Comparison of ENCODE assay signal across 18 cellular contexts in genomic region chr9:338602-339001, GRCh38.
"Had no signal": no experiment of that assay in that cellular context is flagged by ENCODE, and none has a peak within 500 bp of the region (broad histone marks: within the 10 kb centered on the region; RNA-seq: fewer than 3 reads in every experiment).

No MANE protein-coding gene starts in this region.

- H3K36me3 Mint-ChIP-seq: brain had no signal

- H3K27ac Mint-ChIP-seq: activated naive CD8-positive, alpha-beta T cell treated with anti-CD3 and anti-CD28 coated beads, Interleukin-2, amount 10 ng/mL, durations not matched to agents 7 days and 5 days; activated T-helper 2 cell treated with anti-CD3 and anti-CD28 coated beads, Interferon-gamma antibody, Interleukin-2, Interleukin-4, amounts not matched to agents 10 μg/mL and 5 μg/mL and 100 μg/mL, durations not matched to agents 14 hours and 24 hours and 36 hours; brain; nephron progenitor cell had no signal

- H3K4me1 Mint-ChIP-seq: nephron progenitor cell had no signal

- H3K9me3 Mint-ChIP-seq: activated naive CD8-positive, alpha-beta T cell treated with anti-CD3 and anti-CD28 coated beads, Interleukin-2, amount 10 ng/mL, durations not matched to agents 7 days and 5 days; activated T-helper 2 cell treated with anti-CD3 and anti-CD28 coated beads, Interferon-gamma antibody, Interleukin-2, Interleukin-4, amounts not matched to agents 10 μg/mL and 5 μg/mL and 100 μg/mL, durations not matched to agents 14 hours and 24 hours and 36 hours; brain; nephron progenitor cell had no signal

- DNase-seq: activated CD4-positive, alpha-beta T cell treated with anti-CD3 and anti-CD28 coated beads for 4 hours; activated CD4-positive, alpha-beta T cell treated with anti-CD3 and anti-CD28 coated beads, Interleukin-2, amount 50 U/mL, for 4 hours; activated naive CD8-positive, alpha-beta T cell treated with anti-CD3 and anti-CD28 coated beads, Interleukin-2, amount 10 ng/mL, durations not matched to agents 7 days and 5 days; cerebellar nuclear complex; colonic mucosa; effector CD8-positive, alpha-beta T cell; left ventricle myocardium superior; nephron progenitor cell; nucleus accumbens; pancreas; psoas muscle; stimulated activated CD4-positive, alpha-beta T cell treated with anti-CD3 and anti-CD28 coated beads, Interleukin-1b, Interleukin-23, amount 100 ng/mL, for 48 hours; stimulated activated naive CD8-positive, alpha-beta T cell treated with anti-CD3 and anti-CD28 coated beads, Interleukin-15, Interleukin-2, amounts not matched to agents 100 U/mL and 50 U/mL, for 24 hours; T-helper 2 cell; testis; transverse colon had no signal

- ATAC-seq: left ventricle myocardium superior; pancreas; psoas muscle; stimulated activated naive CD8-positive, alpha-beta T cell treated with anti-CD3 and anti-CD28 coated beads, Interleukin-15, Interleukin-2, amounts not matched to agents 100 U/mL and 50 U/mL, for 24 hours had no signal

- H3K4me3 Mint-ChIP-seq: activated naive CD8-positive, alpha-beta T cell treated with anti-CD3 and anti-CD28 coated beads, Interleukin-2, amount 10 ng/mL, durations not matched to agents 7 days and 5 days; brain; nephron progenitor cell had no signal

- H3K27me3 Mint-ChIP-seq: activated naive CD8-positive, alpha-beta T cell treated with anti-CD3 and anti-CD28 coated beads, Interleukin-2, amount 10 ng/mL, durations not matched to agents 7 days and 5 days had no signal
